ENCODE assay signal across 12 cellular contexts in genomic region chr20:31516166-31516565, GRCh38. TPM values are rescaled to one million over a fixed set of nuclear protein-coding genes. Genes with fewer than 3 reads are reported as not detected.
DNase-seq lines count a peak whose midpoint lies in the region; ATAC-seq, FAIRE-seq and TF ChIP-seq lines count a peak whose summit lies in the region.
"Had no signal": no experiment of that assay in that cellular context is flagged by ENCODE, and none has a peak within 500 bp of the region (broad histone marks: within the 10 kb centered on the region; RNA-seq: fewer than 3 reads in every experiment).

No MANE protein-coding gene starts in this region.

- no peak overlapping the region for H2AFZ ChIP-seq in OCI-LY3 (ENCODE audit: low read depth, low read length)

- ATAC-seq in pancreas (no peak), HG02884 (IDR thresholded peaks at IDR 0.05; ENCODE audit: unreplicated experiment) (no peak)
- no peak for ATAC-seq in activated naive CD8-positive, alpha-beta T cell treated with anti-CD3 and anti-CD28 coated beads, Interleukin-2, amount 50 U/mL, for 24 hours

- H3K27me3 ChIP-seq in OCI-LY3 (ENCODE audit: low read depth, low read length): no peaks in the 10 kb centered on the region
- no peaks in the 10 kb centered on the region for H3K27me3 ChIP-seq in esophagus (ENCODE audit: control insufficient read depth in 1 of 2, insufficient read depth in 2 of 2, low read length in 2 of 2)
- no peaks in the 10 kb centered on the region for H3K27me3 ChIP-seq in pancreas

- TF ChIP-seq CTCF in C4-2B (conservative IDR thresholded peaks at IDR 0.05) (no peak), OCI-LY3 (IDR thresholded peaks at IDR 0.05; ENCODE audit: low read depth, low read length) (no peak), pancreas (IDR thresholded peaks at IDR 0.05) (no peak)

- H3K4me3 Mint-ChIP-seq in activated naive CD8-positive, alpha-beta T cell treated with anti-CD3 and anti-CD28 coated beads, Interleukin-2, amount 50 U/mL, for 24 hours: no peak overlapping the region
- H3K4me3 Mint-ChIP-seq: dendritic cell treated with granulocyte-macrophage colony-stimulating factor and Interleukin-4, amounts not matched to agents 40 ng/mL and 50 ng/mL, for 4 days had no signal

- H3K36me3 ChIP-seq in OCI-LY3 (replicated peaks; ENCODE audit: low read depth, low read length) (peaks cover 47% of the 10 kb centered on the region), esophagus (ENCODE audit: control insufficient read depth in 2 of 2, insufficient read depth in 2 of 2, low read length in 1 of 2) (no peaks in the 10 kb centered on the region), pancreas (no peaks in the 10 kb centered on the region)

- H3K27ac ChIP-seq in C4-2B: peak overlapping the region; percentile 94
- no peak overlapping the region for H3K27ac ChIP-seq in OCI-LY3 (ENCODE audit: low read length)
- H3K27ac ChIP-seq in esophagus (ENCODE audit: low read depth in 2 of 2, low read length in 1 of 2): peak overlapping the region; percentile 35 to 79
- peak overlapping the region in 1 of 4 donors; percentile 81 for H3K27ac ChIP-seq in pancreas

- no peaks in the 10 kb centered on the region for H3K9me3 Mint-ChIP-seq in activated naive CD8-positive, alpha-beta T cell treated with anti-CD3 and anti-CD28 coated beads, Interleukin-2, amount 50 U/mL, for 24 hours
- H3K9me3 Mint-ChIP-seq: dendritic cell treated with granulocyte-macrophage colony-stimulating factor and Interleukin-4, amounts not matched to agents 40 ng/mL and 50 ng/mL, for 4 days had no signal

- H3K4me1 ChIP-seq in OCI-LY3 (ENCODE audit: low read length) (peaks cover 14% of the 10 kb centered on the region), esophagus (ENCODE audit: control insufficient read depth in 2 of 2, insufficient read depth in 2 of 2, low read length in 1 of 2) (peaks cover 10 to 28% of the 10 kb centered on the region in 2 donors), pancreas (peaks cover 16 to 49% (median 17%) of the 10 kb centered on the region in 3 donors)

- peaks cover 25% of the 10 kb centered on the region for H3K4me1 Mint-ChIP-seq in activated naive CD8-positive, alpha-beta T cell treated with anti-CD3 and anti-CD28 coated beads, Interleukin-2, amount 50 U/mL, for 24 hours

- peak overlapping the region; percentile 99 for H3K4me2 ChIP-seq in OCI-LY3 (ENCODE audit: low read length)

- H3K79me2 ChIP-seq in OCI-LY3 (ENCODE audit: low read length): peaks cover 69% of the 10 kb centered on the region

- peaks cover 17% of the 10 kb centered on the region for H3K36me3 Mint-ChIP-seq in activated naive CD8-positive, alpha-beta T cell treated with anti-CD3 and anti-CD28 coated beads, Interleukin-2, amount 50 U/mL, for 24 hours (ENCODE audit: low read depth)

- H3K4me3 ChIP-seq in OCI-LY3 (ENCODE audit: low read length) (peak overlapping the region; percentile 83; the same call in 1 of the 2 replicates), esophagus (ENCODE audit: low read depth in 1 of 2, low read length in 2 of 2) (peak overlapping the region in 1 of 2 donors; percentile 90), pancreas (peak overlapping the region; percentile 91 to 99 (median 96))

- WGBS in esophagus, 2 donors: 76 to 90% methylated on average over 4 of the region's 4 CpGs
- WGBS in pancreas, 2 donors: 38 to 52% methylated on average over 4 of the region's 4 CpGs

- no peak overlapping the region for H3K9ac ChIP-seq in OCI-LY3 (ENCODE audit: low read length)

- intact Hi-C loops in pancreas (cut with DNase I): no loop called here

- no peaks in the 10 kb centered on the region for H3K27me3 Mint-ChIP-seq in activated naive CD8-positive, alpha-beta T cell treated with anti-CD3 and anti-CD28 coated beads, Interleukin-2, amount 50 U/mL, for 24 hours
- H3K27me3 Mint-ChIP-seq: dendritic cell treated with granulocyte-macrophage colony-stimulating factor and Interleukin-4, amounts not matched to agents 40 ng/mL and 50 ng/mL, for 4 days had no signal

- peaks cover 48% of the 10 kb centered on the region for H4K20me1 ChIP-seq in OCI-LY3 (ENCODE audit: insufficient read depth, low read length)

- DNase-seq in pancreas: no peak
- no peak for DNase-seq in GDM1 (lab: John Stamatoyannopoulos, UW)
- no peak for DNase-seq in NCI-H69 (lab: John Stamatoyannopoulos, UW)
- no peak for DNase-seq in activated naive CD8-positive, alpha-beta T cell treated with anti-CD3 and anti-CD28 coated beads, Interleukin-2, amount 50 U/mL, for 24 hours
- DNase-seq: NCI-H1092 treated with DMSO at 0.1 percent for 48 hours had no signal

- no peak overlapping the region for H3K27ac Mint-ChIP-seq in activated naive CD8-positive, alpha-beta T cell treated with anti-CD3 and anti-CD28 coated beads, Interleukin-2, amount 50 U/mL, for 24 hours
- H3K27ac Mint-ChIP-seq: dendritic cell treated with granulocyte-macrophage colony-stimulating factor and Interleukin-4, amounts not matched to agents 40 ng/mL and 50 ng/mL, for 4 days had no signal

- H3K9me3 ChIP-seq in OCI-LY3 (ENCODE audit: insufficient read depth, low read length) (no peaks in the 10 kb centered on the region), esophagus (ENCODE audit: control insufficient read depth in 2 of 2, insufficient read depth in 1 of 2, low read depth in 1 of 2, low read length in 1 of 2) (no peaks in the 10 kb centered on the region), pancreas (no peaks in the 10 kb centered on the region)

- FAIRE-seq in pancreas (lab: Jason Lieb, UNC): no peak
- FAIRE-seq: D721Med had no signal

RNA-seq across cellular contexts. Expression of gene HM13, which starts 1.9 kb away (rescaled TPM):
- polyA plus RNA-seq in esophagus: 100 to 1,000 TPM; 167 to 272 TPM
- 100 to 1,000 TPM; 139 to 237 (median 184) TPM for total RNA-seq in pancreas
- polyA plus RNA-seq in pancreas: 100 to 1,000 TPM; 178 to 286 TPM

RNA-seq across cellular contexts. Expression of gene REM1, which starts 41.1 kb away (rescaled TPM):
- polyA plus RNA-seq in esophagus (under 1 TPM; 0.31 to 0.60 TPM), pancreas (1 to 10 TPM in 1 of 2 donors, under 1 TPM in 1; 0.87 to 1.7 TPM)
- under 1 TPM in 5 of 6 donors, not detected in 1; 0.14 to 0.56 (median 0.26) TPM for total RNA-seq in pancreas
- total RNA-seq: renal cortical epithelial cell had no signal

RNA-seq across cellular contexts. Expression of gene DEFB124, which starts 41.2 kb away (rescaled TPM):
- under 1 TPM in 1 of 2 donors, not detected in 1; 0.16 TPM for polyA plus RNA-seq in esophagus
- total RNA-seq in pancreas: under 1 TPM in 1 of 6 donors, not detected in 5; 0.32 TPM
- polyA plus RNA-seq in pancreas: not detected
- total RNA-seq: renal cortical epithelial cell had no signal
